Comparison of ENCODE assay signal across 7 cellular contexts in genomic region chr17:2406903-2407790, GRCh38. TPM values are rescaled to one million over a fixed set of nuclear protein-coding genes. Genes with fewer than 3 reads are reported as not detected.
DNase-seq lines count a peak whose midpoint lies in the region; ATAC-seq, FAIRE-seq and TF ChIP-seq lines count a peak whose summit lies in the region.

No MANE protein-coding gene starts in this region.

- FAIRE-seq in HTR-8/SVneo (lab: Jason Lieb, UNC): peak; percentile 88
- FAIRE-seq in astrocyte (lab: Jason Lieb, UNC): peak; percentile 86

- DNase-seq in HTR-8/SVneo (ENCODE audit: insufficient read length, low spot score): peak; percentile 81
- peak; percentile 87 for DNase-seq in astrocyte (ENCODE audit: low read depth)
- peak; percentile 89 for DNase-seq in kidney glomerular epithelial cell (lab: John Stamatoyannopoulos, UW)
- DNase-seq in testis: peak; percentile 84
- no peak for DNase-seq in H7
- DNase-seq in activated gamma-delta T cell treated with Interleukin-2 at 50 U/mL for 16 hours: no peak

- H3K9me3 ChIP-seq in astrocyte (ENCODE audit: insufficient read depth, low read depth, low read length): no peaks in the 10 kb centered on the region
- H3K9me3 ChIP-seq in testis: no peaks in the 10 kb centered on the region

- H4K20me1 ChIP-seq in astrocyte (ENCODE audit: insufficient read depth, low read length): no peaks in the 10 kb centered on the region

- H3K27me3 ChIP-seq in astrocyte (ENCODE audit: insufficient read depth, low read length): no peaks in the 10 kb centered on the region
- H3K27me3 ChIP-seq in testis: no peaks in the 10 kb centered on the region
- H3K27me3 ChIP-seq in H7 (ENCODE audit: control insufficient read depth, insufficient read depth, low read length): no peaks in the 10 kb centered on the region

- H3K9ac ChIP-seq in astrocyte (ENCODE audit: low read length): peak overlapping the region; percentile 82

- H2AFZ ChIP-seq in astrocyte (ENCODE audit: low read depth, low read length): peak overlapping the region; percentile 35

- peaks cover 31% of the 10 kb centered on the region for H3K4me1 Mint-ChIP-seq in astrocyte (ENCODE audit: low read depth, unreplicated experiment)

- WGBS in testis, 2 donors: 55% methylated on average over 15 of the region's 15 CpGs

- H3K4me3 ChIP-seq in astrocyte (ENCODE audit: insufficient read depth, low read depth, low read length) (peak overlapping the region; percentile 29), testis (no peak overlapping the region), H7 (ENCODE audit: insufficient read depth, low read depth, low read length) (no peak overlapping the region)

- no peak for TF ChIP-seq POLR2A in testis (IDR thresholded peaks at IDR 0.05)

- peak overlapping the region; percentile 98 for H3K27ac ChIP-seq in astrocyte (ENCODE audit: low read depth, low read length)
- peak overlapping the region; percentile 77 to 85 for H3K27ac ChIP-seq in testis

- no peak for ATAC-seq in HG02981 (IDR thresholded peaks at IDR 0.05; ENCODE audit: unreplicated experiment)

- H3K79me2 ChIP-seq in astrocyte (ENCODE audit: insufficient read depth, low read length): no peaks in the 10 kb centered on the region

- intact Hi-C loops in testis (cut with DNase I; ENCODE audit: low total_unique reads): no loop called here

- H3K9me3 Mint-ChIP-seq in astrocyte (ENCODE audit: unreplicated experiment): no peaks in the 10 kb centered on the region

- peak overlapping the region; percentile 73 for H3K4me2 ChIP-seq in astrocyte (ENCODE audit: low read length)

- H3K36me3 Mint-ChIP-seq in astrocyte (ENCODE audit: low read depth, unreplicated experiment): peaks cover 3% of the 10 kb centered on the region

- no peak for TF ChIP-seq CTCF in astrocyte (IDR thresholded peaks at IDR 0.05; ENCODE audit: insufficient read depth, low read depth, low read length)
- no peak for TF ChIP-seq CTCF in testis (IDR thresholded peaks at IDR 0.05)

- H3K4me1 ChIP-seq in astrocyte (ENCODE audit: insufficient read depth, low read length): peaks cover 44% of the 10 kb centered on the region
- H3K4me1 ChIP-seq in testis: peaks cover 56% of the 10 kb centered on the region

- no peaks in the 10 kb centered on the region for H3K27me3 Mint-ChIP-seq in astrocyte (ENCODE audit: low read depth, unreplicated experiment)

- H3K36me3 ChIP-seq in astrocyte (ENCODE audit: insufficient read depth, low read length) (no peaks in the 10 kb centered on the region), testis (ENCODE audit: low read depth, missing control alignments) (no peaks in the 10 kb centered on the region), H7 (replicated peaks; ENCODE audit: control insufficient read depth, insufficient read depth, low read length) (peaks cover 3% of the 10 kb centered on the region)

- H3K4me3 Mint-ChIP-seq in astrocyte (ENCODE audit: unreplicated experiment): peak overlapping the region; percentile 71

- peak overlapping the region; percentile 98 for H3K27ac Mint-ChIP-seq in astrocyte (ENCODE audit: unreplicated experiment)

RNA-seq across cellular contexts. Expression of gene MNT, which starts 6.3 kb away (rescaled TPM):
- total RNA-seq in astrocyte (22.5 and 29.1 TPM in 2 replicates), testis (10 to 100 TPM; 46.3 to 67.7 TPM)
- 27.9 TPM for polyA plus RNA-seq in testis (ENCODE audit: insufficient read depth, low read depth, low replicate concordance)
- 9.0 and 13.4 TPM in 2 replicates for total RNA-seq in H7 (2014; rRNA removed; shearing (Covaris generic))

Comparison
In these comparisons a context has a peak if more than half of its experiments do, and no peak if none do; other contexts are left out.
1. DNase-seq: peak in HTR-8/SVneo (single experiment), astrocyte (single experiment), kidney glomerular epithelial cell (single experiment) and testis (single experiment); none in H7 (single experiment) and activated gamma-delta T cell treated with Interleukin-2 at 50 U/mL for 16 hours (single experiment).